ENCODE assay signal across 28 cellular contexts in the genomic region with DNA sequence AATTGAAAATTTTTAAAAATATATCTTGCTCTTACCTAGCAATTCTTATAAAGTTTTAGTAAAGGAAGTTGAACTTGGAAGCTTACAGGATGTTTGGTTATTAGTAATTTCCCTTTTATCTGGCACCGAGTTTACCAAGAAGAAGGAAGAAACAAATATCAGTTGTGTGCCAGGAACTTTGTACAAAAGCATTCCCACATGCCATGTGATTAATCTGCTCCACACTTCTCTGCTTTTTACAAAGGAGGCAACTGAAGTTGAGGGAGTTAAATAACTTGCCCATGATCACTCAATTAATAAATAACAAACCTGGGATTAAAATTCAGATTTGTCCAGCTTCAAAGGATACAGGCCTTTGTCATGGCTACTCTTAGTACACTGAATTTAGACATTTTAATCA.
A peak's percentile ranks its signal among the peaks of the same experiment; 100 is the strongest.
DNase-seq lines count a peak whose midpoint lies in the region; ATAC-seq, FAIRE-seq and TF ChIP-seq lines count a peak whose summit lies in the region.
"Had no signal": no experiment of that assay in that cellular context is flagged by ENCODE, and none has a peak within 500 bp of the region (broad histone marks: within the 10 kb centered on the region; RNA-seq: fewer than 3 reads in every experiment).

No MANE protein-coding gene starts in this region.

- no peaks in the 10 kb centered on the region for H3K9me3 Mint-ChIP-seq in endothelial cell (ENCODE audit: unreplicated experiment)
- no peaks in the 10 kb centered on the region for H3K9me3 Mint-ChIP-seq in activated T-cell treated with anti-CD3 and anti-CD28 coated beads, Interleukin-2, amount 50 U/mL, for 72 hours
- H3K9me3 Mint-ChIP-seq: activated B cell treated with CpG ODN at 0.5 μM for 24 hours; activated naive CD8-positive, alpha-beta T cell treated with anti-CD3 and anti-CD28 coated beads for 36 hours had no signal

- FAIRE-seq in RCC 7860 (lab: Jason Lieb, UNC) = no peak
- FAIRE-seq: A549, astrocyte had no signal

- no peak for TF ChIP-seq CTCF in endothelial cell (IDR thresholded peaks at IDR 0.05; ENCODE audit: unreplicated experiment)

- no peaks in the 10 kb centered on the region for H3K36me3 Mint-ChIP-seq in endothelial cell (ENCODE audit: low read depth, unreplicated experiment)
- H3K36me3 Mint-ChIP-seq in activated T-cell treated with anti-CD3 and anti-CD28 coated beads, Interleukin-2, amount 50 U/mL, for 72 hours (ENCODE audit: insufficient read depth in 2 of 2) = peaks cover 6 to 47% of the 10 kb centered on the region in 2 donors

- peaks cover 3% of the 10 kb centered on the region for H3K4me1 Mint-ChIP-seq in endothelial cell (ENCODE audit: unreplicated experiment)
- H3K4me1 Mint-ChIP-seq in activated T-cell treated with anti-CD3 and anti-CD28 coated beads, Interleukin-2, amount 50 U/mL, for 72 hours (ENCODE audit: low read depth) = peaks cover 34% of the 10 kb centered on the region

- ATAC-seq in activated T-cell treated with anti-CD3 and anti-CD28 coated beads, Interleukin-2, amount 50 U/mL, for 72 hours (replicated peaks in 1 of 2) = no peak
- ATAC-seq: A549; naive thymus-derived CD4-positive, alpha-beta T cell had no signal

- DNase-seq in Ammon's horn (ENCODE audit: low spot score) = peak; percentile 44
- peak; percentile 14 for DNase-seq in astrocyte of the hippocampus (ENCODE audit: low read depth, low spot score)
- peak; percentile 54 for DNase-seq in kidney glomerular epithelial cell (lab: John Stamatoyannopoulos, UW)
- DNase-seq in pons (ENCODE audit: low spot score) = peak; percentile 49
- no peak for DNase-seq in RCC 7860 (ENCODE audit: low spot score)
- DNase-seq in endothelial cell (ENCODE audit: low spot score) = no peak
- DNase-seq in activated T-cell treated with anti-CD3 and anti-CD28 coated beads, Interleukin-2, amount 50 U/mL, for 72 hours = no peak
- DNase-seq in stimulated activated CD4-positive, alpha-beta T cell treated with anti-CD3 and anti-CD28 coated beads, Interleukin-4, amount 100 ng/mL, for 1 hour = no peak
- DNase-seq: activated B cell treated with CpG ODN at 0.5 μM for 24 hours; activated CD4-positive, alpha-beta T cell treated with anti-CD3 and anti-CD28 coated beads, Interleukin-2, amount 50 U/mL, for 48 hours; activated effector memory CD4-positive, alpha-beta T cell treated with Interleukin-2 at 50 U/mL for 16 hours; activated naive CD8-positive, alpha-beta T cell treated with anti-CD3 and anti-CD28 coated beads for 36 hours; BE2C; Caco-2; DMS79 treated with DMSO at 0.1 percent for 48 hours; H7; KG1; naive thymus-derived CD4-positive, alpha-beta T cell; NCI-H2171 treated with DMSO at 0.1 percent for 48 hours; NCI-H524; NK-92 treated with Interleukin-12 subunit alpha and Interleukin-12 subunit beta, amount 100 ng/mL, for 24 hours; PC-9; posterior cingulate gyrus; SHP77; SW 1271; T1000 had no signal

- no peaks in the 10 kb centered on the region for H3K27me3 Mint-ChIP-seq in endothelial cell (ENCODE audit: unreplicated experiment)
- no peaks in the 10 kb centered on the region for H3K27me3 Mint-ChIP-seq in activated T-cell treated with anti-CD3 and anti-CD28 coated beads, Interleukin-2, amount 50 U/mL, for 72 hours (ENCODE audit: low read depth)
- H3K27me3 Mint-ChIP-seq: activated B cell treated with CpG ODN at 0.5 μM for 24 hours; activated naive CD8-positive, alpha-beta T cell treated with anti-CD3 and anti-CD28 coated beads for 36 hours; naive thymus-derived CD4-positive, alpha-beta T cell had no signal

- H3K4me3 Mint-ChIP-seq in endothelial cell (ENCODE audit: unreplicated experiment) = no peak overlapping the region
- no peak overlapping the region for H3K4me3 Mint-ChIP-seq in activated T-cell treated with anti-CD3 and anti-CD28 coated beads, Interleukin-2, amount 50 U/mL, for 72 hours
- H3K4me3 Mint-ChIP-seq: activated B cell treated with CpG ODN at 0.5 μM for 24 hours; activated naive CD8-positive, alpha-beta T cell treated with anti-CD3 and anti-CD28 coated beads for 36 hours; naive thymus-derived CD4-positive, alpha-beta T cell had no signal

- no peak overlapping the region for H3K27ac Mint-ChIP-seq in endothelial cell (ENCODE audit: unreplicated experiment)
- no peak overlapping the region for H3K27ac Mint-ChIP-seq in activated T-cell treated with anti-CD3 and anti-CD28 coated beads, Interleukin-2, amount 50 U/mL, for 72 hours
- H3K27ac Mint-ChIP-seq: activated naive CD8-positive, alpha-beta T cell treated with anti-CD3 and anti-CD28 coated beads for 36 hours had no signal

Comparison
In these comparisons a context has a peak if more than half of its experiments do, and no peak if none do; other contexts are left out.
1. DNase-seq: peak in Ammon's horn (single experiment), astrocyte of the hippocampus (single experiment), kidney glomerular epithelial cell (single experiment) and pons (single experiment); none in RCC 7860 (single experiment), endothelial cell (single experiment), activated T-cell treated with anti-CD3 and anti-CD28 coated beads, Interleukin-2, amount 50 U/mL, for 72 hours (0 of 2) and stimulated activated CD4-positive, alpha-beta T cell treated with anti-CD3 and anti-CD28 coated beads, Interleukin-4, amount 100 ng/mL, for 1 hour (single experiment).